ENCODE assay signal across 16 cellular contexts in the genomic region with DNA sequence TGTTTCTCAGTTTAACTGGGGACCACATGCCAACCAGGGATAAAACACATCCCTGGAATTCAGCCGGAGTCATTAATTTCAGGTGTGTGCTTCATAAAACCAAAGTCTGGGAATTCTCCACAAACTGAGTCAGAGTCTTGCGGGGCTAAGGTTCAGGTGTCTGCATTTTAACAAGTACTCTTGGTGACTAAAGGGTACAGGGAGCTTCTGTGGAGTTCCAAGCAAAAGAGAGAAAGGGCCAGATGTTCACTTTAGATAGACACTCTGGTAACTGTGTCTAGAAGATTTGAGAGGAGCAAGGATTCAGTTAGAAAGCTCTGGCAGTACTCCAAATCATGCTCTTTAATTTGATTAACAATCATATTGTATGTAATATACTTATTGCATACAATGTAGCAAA. TPM values are rescaled to one million over a fixed set of nuclear protein-coding genes. Genes with fewer than 3 reads are reported as not detected.
DNase-seq lines count a peak whose midpoint lies in the region; ATAC-seq, FAIRE-seq and TF ChIP-seq lines count a peak whose summit lies in the region.
"Had no signal": no experiment of that assay in that cellular context is flagged by ENCODE, and none has a peak within 500 bp of the region (broad histone marks: within the 10 kb centered on the region; RNA-seq: fewer than 3 reads in every experiment).

No MANE protein-coding gene starts in this region.

- H2AFZ ChIP-seq in PC-3 (ENCODE audit: low read length) (0 out of 2 replicates have a peak overlapping the region, but pooled peaks have one; percentile 2), osteoblast (ENCODE audit: low read length) (no peak overlapping the region)

- H3K36me3 ChIP-seq in PC-3 (ENCODE audit: low read depth, low read length), result no peaks in the 10 kb centered on the region
- H3K36me3 ChIP-seq in small intestine (ENCODE audit: control insufficient read depth in 2 of 2, insufficient read depth in 2 of 2, low read length in 2 of 2), result no peaks in the 10 kb centered on the region
- H3K36me3 ChIP-seq in ovary, result no peaks in the 10 kb centered on the region
- no peaks in the 10 kb centered on the region for H3K36me3 ChIP-seq in osteoblast (ENCODE audit: insufficient read depth, low read length)

- H3K9me3 ChIP-seq in PC-3 (ENCODE audit: low read length) (no peaks in the 10 kb centered on the region), small intestine (ENCODE audit: control insufficient read depth, low read depth) (no peaks in the 10 kb centered on the region), ovary (no peaks in the 10 kb centered on the region), osteoblast (ENCODE audit: low read depth, low read length) (no peaks in the 10 kb centered on the region)
- H3K9me3 ChIP-seq: mucosa of descending colon had no signal

- FAIRE-seq in small intestine (lab: Jason Lieb, UNC), result no peak

- CTCF ChIA-PET in PC-3 (lab: Charles Lee), result no interaction called here

- no peak overlapping the region; the same call in 1 of the 2 replicates for H3K27ac ChIP-seq in PC-3 (ENCODE audit: low read length)
- no peak overlapping the region for H3K27ac ChIP-seq in small intestine (ENCODE audit: low read depth in 1 of 2, low read length in 1 of 2)
- no peak overlapping the region for H3K27ac ChIP-seq in ovary
- no peak overlapping the region for H3K27ac ChIP-seq in osteoblast (ENCODE audit: low read depth, low read length)
- H3K27ac ChIP-seq: C4-2B had no signal

- TF ChIP-seq EP300 in ovary (IDR thresholded peaks at IDR 0.05), result no peak

- ATAC-seq in PC-3, result no peak
- ATAC-seq: mucosa of descending colon had no signal

- no peak overlapping the region for H3K9ac ChIP-seq in PC-3 (ENCODE audit: low read length)

- H3F3A ChIP-seq in PC-3 (ENCODE audit: low read length, unreplicated experiment), result no peaks in the 10 kb centered on the region

- H3K9me2 ChIP-seq in PC-3 (replicated peaks; ENCODE audit: low read length), result no peaks in the 10 kb centered on the region

- POLR2A ChIA-PET in PC-3 (lab: Charles Lee; ENCODE audit: unreplicated experiment), result interaction anchor here (0.5 kb wide), 1 partner anchor 35 kb away, joined by 6 read pairs; no protein-coding TSS in a partner anchor

- peak overlapping the region; percentile 17; the same call in 1 of the 2 replicates for H3K4me3 ChIP-seq in PC-3 (ENCODE audit: low read length)
- H3K4me3 ChIP-seq in epithelial cell of esophagus (ENCODE audit: low read length), result no peak overlapping the region
- no peak overlapping the region for H3K4me3 ChIP-seq in small intestine (ENCODE audit: low read depth in 1 of 2, low read length in 2 of 2)
- no peak overlapping the region for H3K4me3 ChIP-seq in ovary
- no peak overlapping the region for H3K4me3 ChIP-seq in osteoblast (ENCODE audit: insufficient read depth, low read length)
- H3K4me3 ChIP-seq: mucosa of descending colon had no signal

- WGBS in small intestine, 3 donors, result 12 to 73% (median 39%) methylated on average over 2 of the region's 2 CpGs
- WGBS in ovary, 3 donors, result 91 to 98% (median 93%) methylated on average over 2 of the region's 2 CpGs

- H3K4me1 ChIP-seq in PC-3 (ENCODE audit: insufficient read depth, low read length) (peaks cover 38% of the 10 kb centered on the region), small intestine (ENCODE audit: control insufficient read depth in 2 of 2, insufficient read depth in 1 of 2, low read depth in 1 of 2, low read length in 1 of 2) (peaks cover 4 to 6% of the 10 kb centered on the region in 2 donors), ovary (ENCODE audit: insufficient read depth) (peaks cover 8% of the 10 kb centered on the region), osteoblast (ENCODE audit: insufficient read depth, low read length) (peaks cover 18% of the 10 kb centered on the region)

- BruUV-seq in PC-3 (replicated peaks; lab: Mats Ljungman, UMichigan), result no TSS peak

- DNase-seq in DMS 273 (lab: John Stamatoyannopoulos, UW; ENCODE audit: unreplicated experiment), result peak; percentile 16
- DNase-seq in DMS 273 treated with DMSO at 0.1 percent for 48 hours (lab: John Stamatoyannopoulos, UW), result no peak
- DNase-seq in PC-3, result peak; percentile 81
- peak; percentile 23 for DNase-seq in epithelial cell of esophagus (ENCODE audit: low read depth)
- peak; percentile 80 for DNase-seq in small intestine
- no peak for DNase-seq in mesenteric fat pad (ENCODE audit: low spot score)
- no peak for DNase-seq in ovary
- DNase-seq in osteoblast (ENCODE audit: insufficient read length, low spot score, missing footprints), result no peak
- DNase-seq: activated CD4-positive, alpha-beta T cell treated with anti-CD3 and anti-CD28 coated beads, Interleukin-2, amount 10 ng/mL, durations not matched to agents 24 days and 14 days; activated naive CD8-positive, alpha-beta T cell treated with anti-CD3 and anti-CD28 coated beads for 36 hours; activated T-cell treated with anti-CD3 and anti-CD28 coated beads for 4 hours; DMS53; mucosa of descending colon; NCI-H1048; stimulated activated naive CD4-positive, alpha-beta T cell had no signal

- intact Hi-C loops in PC-3 (cut with micrococcal nuclease) (no loop called here), ovary (cut with DNase I) (no loop called here)

- peak overlapping the region; percentile 89 for H3K4me2 ChIP-seq in PC-3 (ENCODE audit: low read length)
- no peak overlapping the region for H3K4me2 ChIP-seq in osteoblast (ENCODE audit: insufficient read depth, low read length)

- no peak for TF ChIP-seq POLR2A in ovary (IDR thresholded peaks at IDR 0.05)

- H4K20me1 ChIP-seq in PC-3 (ENCODE audit: low read length), result no peaks in the 10 kb centered on the region
- peaks cover 9% of the 10 kb centered on the region for H4K20me1 ChIP-seq in osteoblast (ENCODE audit: insufficient read depth, low read length)

- H3K27me3 ChIP-seq in PC-3 (ENCODE audit: low read length), result no peaks in the 10 kb centered on the region
- no peaks in the 10 kb centered on the region for H3K27me3 ChIP-seq in small intestine (ENCODE audit: control insufficient read depth in 2 of 2, insufficient read depth in 2 of 2, low read length in 2 of 2)
- H3K27me3 ChIP-seq in ovary, result no peaks in the 10 kb centered on the region
- H3K27me3 ChIP-seq in osteoblast (ENCODE audit: insufficient read depth, low read length), result no peaks in the 10 kb centered on the region

- H3K79me2 ChIP-seq in PC-3 (ENCODE audit: low read length) (peaks cover 70% of the 10 kb centered on the region), osteoblast (ENCODE audit: insufficient read depth, low read length) (peaks cover 69% of the 10 kb centered on the region)

- TF ChIP-seq CTCF in PC-3 (conservative IDR thresholded peaks at IDR 0.05; ENCODE audit: low read depth, low read length) (no peak), epithelial cell of esophagus (IDR thresholded peaks at IDR 0.05; ENCODE audit: insufficient read depth, low read depth, low read length, missing control alignments) (no peak), ovary (IDR thresholded peaks at IDR 0.05) (no peak), osteoblast (IDR thresholded peaks at IDR 0.05; ENCODE audit: extremely low read depth, low read depth, low read length) (no peak)

RNA-seq across cellular contexts. Expression of a gene that starts 4.0 kb away (rescaled TPM):
- 17.7 and 22.9 TPM in 2 replicates for total RNA-seq in PC-3 (2014; rRNA removed)
- 10 to 100 TPM; 13.0 to 15.4 (median 13.0) TPM for polyA plus RNA-seq in small intestine
- 26.0 TPM for total RNA-seq in mesenteric fat pad
- total RNA-seq in ovary, result 10 to 100 TPM; 16.7 to 46.7 (median 32.0) TPM
- polyA plus RNA-seq in ovary, result 10 to 100 TPM; 13.5 to 26.4 TPM
- total RNA-seq in osteoblast, result 34.7 and 44.8 TPM in 2 replicates

Comparison
In these comparisons a context has a peak if more than half of its experiments do, and no peak if none do; other contexts are left out.
1. DNase-seq: peak in DMS 273 (single experiment), PC-3 (single experiment), epithelial cell of esophagus (single experiment) and small intestine (single experiment); none in DMS 273 treated with DMSO at 0.1 percent for 48 hours (single experiment), mesenteric fat pad (single experiment), ovary (0 of 5) and osteoblast (single experiment).